ENCODE assay signal across 34 cellular contexts in the genomic region with DNA sequence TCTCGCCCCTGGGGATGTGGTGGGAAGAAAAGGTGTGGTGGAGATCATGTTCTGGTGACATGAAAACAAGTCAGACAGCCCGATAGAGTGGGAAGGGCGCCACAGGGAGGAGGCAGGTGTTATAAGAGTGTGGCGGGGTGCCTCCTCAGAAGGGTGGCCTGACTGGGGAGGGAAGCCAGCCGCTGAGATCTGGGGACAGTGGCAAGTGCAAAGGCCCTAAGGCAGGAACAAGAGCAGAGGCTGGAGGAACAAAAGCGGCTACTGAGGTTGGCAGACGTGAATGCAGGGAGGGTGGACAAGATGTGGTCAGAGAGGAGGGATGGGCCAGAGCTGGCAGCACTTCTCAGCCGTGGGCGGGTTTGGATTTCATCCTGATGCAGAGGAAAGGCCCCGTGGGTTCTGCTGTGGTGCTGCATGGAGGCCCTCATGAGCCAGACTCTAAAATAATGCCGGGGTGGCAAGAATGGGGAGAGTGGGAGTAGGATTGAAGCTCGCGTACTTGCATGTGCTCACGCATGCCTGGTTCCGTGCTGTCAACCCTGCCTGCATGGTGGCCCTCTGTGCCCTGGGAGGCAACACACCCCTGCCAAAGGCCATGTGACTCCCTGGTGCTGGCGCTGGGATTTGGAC.
DNase-seq lines count a peak whose midpoint lies in the region; ATAC-seq, FAIRE-seq and TF ChIP-seq lines count a peak whose summit lies in the region.
"Had no signal": no experiment of that assay in that cellular context is flagged by ENCODE, and none has a peak within 500 bp of the region (broad histone marks: within the 10 kb centered on the region; RNA-seq: fewer than 3 reads in every experiment).

No MANE protein-coding gene starts in this region.

- intact Hi-C loops in K562 (cut with micrococcal nuclease) (no loop called here), left ventricle myocardium superior (cut with micrococcal nuclease) (no loop called here)

- H3K9me3 Mint-ChIP-seq in activated naive CD8-positive, alpha-beta T cell treated with anti-CD3 and anti-CD28 coated beads, Interleukin-2, amount 10 ng/mL, durations not matched to agents 7 days and 5 days: no peaks in the 10 kb centered on the region
- no peaks in the 10 kb centered on the region for H3K9me3 Mint-ChIP-seq in activated naive CD8-positive, alpha-beta T cell treated with anti-CD3 and anti-CD28 coated beads for 36 hours
- H3K9me3 Mint-ChIP-seq: activated CD4-positive, alpha-beta memory T cell treated with anti-CD3 and anti-CD28 coated beads for 36 hours; activated T-helper 17 cell treated with anti-CD3 and anti-CD28 coated beads, Interleukin-2, amount 50 U/mL, for 72 hours; nephron progenitor cell; stimulated activated naive B cell treated with anti-CD40 and anti-IgM and Interleukin-4, amounts not matched to agents 10 μg/mL and 1 μg/mL and 100 μg/mL, for 72 hours had no signal

- no peak for TF ChIP-seq CTCF in K562 (IDR thresholded peaks at IDR 0.05 in 2 of 3, conservative IDR thresholded peaks at IDR 0.05 in 1 of 3; ENCODE audit: insufficient read depth in 2 of 3, low read depth in 1 of 3, low read length in 3 of 3)

- H3K4me3 ChIP-seq in MG63 (no peak overlapping the region), K562 (no peak overlapping the region)
- H3K4me3 ChIP-seq: ascending aorta, colonic mucosa, mucosa of descending colon, pancreas, SK-N-MC, skin epidermis, suprapubic skin, upper lobe of left lung had no signal

- no peak overlapping the region for H3K27ac ChIP-seq in K562 (ENCODE audit: extremely low read depth, low read depth, low read length)
- H3K27ac ChIP-seq: ascending aorta, colonic mucosa, pancreas, SK-N-MC, skin epidermis, suprapubic skin, upper lobe of left lung had no signal

- no TSS peak for BruUV-seq in K562 (replicated peaks; lab: Mats Ljungman, UMichigan)

- POLR2A ChIA-PET in activated naive CD8-positive, alpha-beta T cell treated with anti-CD3 and anti-CD28 coated beads, Interleukin-2, amount 10 ng/mL, durations not matched to agents 7 days and 5 days (lab: Charles Lee): no interaction called here
- POLR2A ChIA-PET in K562 (lab: Yijun Ruan, JAX): no interaction called here

- H3K27me3 ChIP-seq in MG63 (no peaks in the 10 kb centered on the region), K562 (ENCODE audit: control insufficient read depth in 2 of 2, insufficient read depth in 2 of 2, low read length in 2 of 2) (peaks cover 20 to 48% of the 10 kb centered on the region in 2 experiments; a peak in 4 of 5 replicates)
- H3K27me3 ChIP-seq: ascending aorta, colonic mucosa, pancreas, suprapubic skin, upper lobe of left lung had no signal

- no peaks in the 10 kb centered on the region for H3K79me2 ChIP-seq in K562 (ENCODE audit: control insufficient read depth, insufficient read depth, low read length)

- H2AFZ ChIP-seq in K562 (ENCODE audit: low read depth, low read length): no peak overlapping the region

- no peak for ATAC-seq in activated naive CD8-positive, alpha-beta T cell treated with anti-CD3 and anti-CD28 coated beads, Interleukin-2, amount 10 ng/mL, durations not matched to agents 7 days and 5 days (ENCODE audit: low read depth)
- ATAC-seq in K562 (peak; percentile 31; the same call in 1 of the 3 replicates), left ventricle myocardium superior (no peak)
- ATAC-seq: activated T-helper 17 cell treated with anti-CD3 and anti-CD28 coated beads, Interleukin-2, amount 50 U/mL, for 72 hours; left cardiac atrium; mucosa of descending colon; pancreas; PC-3; stimulated activated naive B cell treated with anti-CD40 and anti-IgM and Interleukin-4, amounts not matched to agents 10 μg/mL and 1 μg/mL and 100 μg/mL, for 72 hours had no signal

- in situ Hi-C loops in K562 (cut with MboI): no loop called here

- H3K36me3 ChIP-seq in MG63 (no peaks in the 10 kb centered on the region), K562 (ENCODE audit: control insufficient read depth, insufficient read depth, low read length) (no peaks in the 10 kb centered on the region)
- H3K36me3 ChIP-seq: colonic mucosa, pancreas, suprapubic skin had no signal

- no peak for DNase-seq in activated naive CD8-positive, alpha-beta T cell treated with anti-CD3 and anti-CD28 coated beads, Interleukin-2, amount 10 ng/mL, durations not matched to agents 7 days and 5 days
- DNase-seq in activated naive CD8-positive, alpha-beta T cell treated with anti-CD3 and anti-CD28 coated beads for 36 hours: no peak
- DNase-seq in MG63 (peak; percentile 37), K562 (ENCODE audit: extremely low read depth in 1 of 4, low spot score in 3 of 4) (no peak), ureter (ENCODE audit: low spot score) (peak; percentile 29), left ventricle myocardium superior (no peak), islet precursor cell (no peak)
- DNase-seq: activated CD4-positive, alpha-beta memory T cell treated with anti-CD3 and anti-CD28 coated beads for 36 hours; activated CD8-positive, alpha-beta memory T cell treated with anti-CD3 and anti-CD28 coated beads, Interleukin-2, amount 50 U/mL, for 48 hours; C1 segment of cervical spinal cord; colonic mucosa; DND-41; effector CD4-positive, alpha-beta T cell; GF-D8; hypothalamus; KBM-7; left cardiac atrium; mucosa of descending colon; NCI-H446 treated with DMSO at 0.1 percent for 48 hours; nephron progenitor cell; NK-92 treated with Interleukin-12 subunit alpha and Interleukin-12 subunit beta, amount 100 ng/mL, for 24 hours; pancreas; PC-3; retina; stimulated activated naive B cell treated with anti-CD40 and anti-IgM and Interleukin-4, amounts not matched to agents 10 μg/mL and 1 μg/mL and 100 μg/mL, for 72 hours; T-helper 1 cell; upper lobe of left lung had no signal

- no peaks in the 10 kb centered on the region for H4K20me1 ChIP-seq in K562 (replicated peaks; ENCODE audit: control insufficient read depth, insufficient read depth, low read length)

- no peak overlapping the region for H3K9ac ChIP-seq in K562 (ENCODE audit: insufficient read depth in 1 of 2, low read depth in 2 of 2, low read length in 2 of 2)

- WGBS in K562 (ENCODE audit: insufficient coverage, low coverage, missing lambda C conversion rate): 9% methylated on average over 16 of the region's 16 CpGs

- H3K9me3 ChIP-seq in MG63: no peaks in the 10 kb centered on the region
- H3K9me3 ChIP-seq in K562 (replicated peaks; ENCODE audit: control insufficient read depth, insufficient read depth, low read depth, low read length): no peaks in the 10 kb centered on the region
- H3K9me3 ChIP-seq: ascending aorta, colonic mucosa, mucosa of descending colon, pancreas, suprapubic skin, upper lobe of left lung had no signal

- FAIRE-seq in K562 (lab: Jason Lieb, UNC): no peak
- FAIRE-seq: pancreas, TTC549 had no signal

- TF ChIP-seq POLR2A in K562 (conservative IDR thresholded peaks at IDR 0.05): no peak

- TF ChIP-seq RAD21 in K562 (CRISPR knock-in tag; conservative IDR thresholded peaks at IDR 0.05 in 1 of 2, IDR thresholded peaks at IDR 0.05 in 1 of 2): no peak

- H3K4me1 ChIP-seq in K562 (replicated peaks in 1 of 2; ENCODE audit: control insufficient read depth in 2 of 2, insufficient read depth in 2 of 2, low read length in 2 of 2): no peaks in the 10 kb centered on the region
- H3K4me1 ChIP-seq: ascending aorta, colonic mucosa, pancreas had no signal

- no peaks in the 10 kb centered on the region for H3K9me1 ChIP-seq in K562 (ENCODE audit: control insufficient read depth, insufficient read depth, low read length)

- TF ChIP-seq EP300 in K562 (IDR thresholded peaks at IDR 0.05; ENCODE audit: low read length): no peak

- no peak overlapping the region for H3K4me2 ChIP-seq in K562 (ENCODE audit: insufficient read depth, low read length)

- H3K27ac Mint-ChIP-seq in activated naive CD8-positive, alpha-beta T cell treated with anti-CD3 and anti-CD28 coated beads, Interleukin-2, amount 10 ng/mL, durations not matched to agents 7 days and 5 days: peak overlapping the region; percentile 53
- no peak overlapping the region for H3K27ac Mint-ChIP-seq in activated naive CD8-positive, alpha-beta T cell treated with anti-CD3 and anti-CD28 coated beads for 36 hours
- H3K27ac Mint-ChIP-seq: activated CD4-positive, alpha-beta memory T cell treated with anti-CD3 and anti-CD28 coated beads for 36 hours; activated naive CD8-positive, alpha-beta T cell; activated T-helper 17 cell treated with anti-CD3 and anti-CD28 coated beads, Interleukin-2, amount 50 U/mL, for 72 hours; nephron progenitor cell; stimulated activated naive B cell treated with anti-CD40 and anti-IgM and Interleukin-4, amounts not matched to agents 10 μg/mL and 1 μg/mL and 100 μg/mL, for 72 hours had no signal

- H3K36me3 Mint-ChIP-seq in activated naive CD8-positive, alpha-beta T cell treated with anti-CD3 and anti-CD28 coated beads, Interleukin-2, amount 10 ng/mL, durations not matched to agents 7 days and 5 days: peaks cover 27% of the 10 kb centered on the region
- peaks cover 6% of the 10 kb centered on the region for H3K36me3 Mint-ChIP-seq in activated naive CD8-positive, alpha-beta T cell treated with anti-CD3 and anti-CD28 coated beads for 36 hours
- H3K36me3 Mint-ChIP-seq: activated CD4-positive, alpha-beta memory T cell treated with anti-CD3 and anti-CD28 coated beads for 36 hours; stimulated activated naive B cell treated with anti-CD40 and anti-IgM and Interleukin-4, amounts not matched to agents 10 μg/mL and 1 μg/mL and 100 μg/mL, for 72 hours had no signal

- CTCF ChIA-PET in K562 (lab: Yijun Ruan, JAX; ENCODE audit: low intra/inter-chr PET ratio): no interaction called here

- no peak overlapping the region for H3K4me3 Mint-ChIP-seq in activated naive CD8-positive, alpha-beta T cell treated with anti-CD3 and anti-CD28 coated beads, Interleukin-2, amount 10 ng/mL, durations not matched to agents 7 days and 5 days
- H3K4me3 Mint-ChIP-seq in activated naive CD8-positive, alpha-beta T cell treated with anti-CD3 and anti-CD28 coated beads for 36 hours: no peak overlapping the region
- H3K4me3 Mint-ChIP-seq: activated CD4-positive, alpha-beta memory T cell treated with anti-CD3 and anti-CD28 coated beads for 36 hours; activated naive CD8-positive, alpha-beta T cell; activated T-helper 17 cell treated with anti-CD3 and anti-CD28 coated beads, Interleukin-2, amount 50 U/mL, for 72 hours; nephron progenitor cell; stimulated activated naive B cell treated with anti-CD40 and anti-IgM and Interleukin-4, amounts not matched to agents 10 μg/mL and 1 μg/mL and 100 μg/mL, for 72 hours had no signal

- peaks cover 50% of the 10 kb centered on the region for H3K4me1 Mint-ChIP-seq in activated naive CD8-positive, alpha-beta T cell treated with anti-CD3 and anti-CD28 coated beads, Interleukin-2, amount 10 ng/mL, durations not matched to agents 7 days and 5 days
- peaks cover 36% of the 10 kb centered on the region for H3K4me1 Mint-ChIP-seq in activated naive CD8-positive, alpha-beta T cell treated with anti-CD3 and anti-CD28 coated beads for 36 hours

- H3K27me3 Mint-ChIP-seq in activated naive CD8-positive, alpha-beta T cell treated with anti-CD3 and anti-CD28 coated beads, Interleukin-2, amount 10 ng/mL, durations not matched to agents 7 days and 5 days: no peaks in the 10 kb centered on the region
- no peaks in the 10 kb centered on the region for H3K27me3 Mint-ChIP-seq in activated naive CD8-positive, alpha-beta T cell treated with anti-CD3 and anti-CD28 coated beads for 36 hours
- H3K27me3 Mint-ChIP-seq: activated CD4-positive, alpha-beta memory T cell treated with anti-CD3 and anti-CD28 coated beads for 36 hours; activated naive CD8-positive, alpha-beta T cell; activated T-helper 17 cell treated with anti-CD3 and anti-CD28 coated beads, Interleukin-2, amount 50 U/mL, for 72 hours; stimulated activated naive B cell treated with anti-CD40 and anti-IgM and Interleukin-4, amounts not matched to agents 10 μg/mL and 1 μg/mL and 100 μg/mL, for 72 hours had no signal

Comparison
In these comparisons a context has a peak if more than half of its experiments do, and no peak if none do; other contexts are left out.
1. DNase-seq: peak in MG63 (single experiment) and ureter (single experiment); none in activated naive CD8-positive, alpha-beta T cell treated with anti-CD3 and anti-CD28 coated beads, Interleukin-2, amount 10 ng/mL, durations not matched to agents 7 days and 5 days (single experiment), activated naive CD8-positive, alpha-beta T cell treated with anti-CD3 and anti-CD28 coated beads for 36 hours (single experiment), K562 (0 of 4), left ventricle myocardium superior (single experiment) and islet precursor cell (single experiment).